ENCODE assay signal across 9 cellular contexts in the genomic region with DNA sequence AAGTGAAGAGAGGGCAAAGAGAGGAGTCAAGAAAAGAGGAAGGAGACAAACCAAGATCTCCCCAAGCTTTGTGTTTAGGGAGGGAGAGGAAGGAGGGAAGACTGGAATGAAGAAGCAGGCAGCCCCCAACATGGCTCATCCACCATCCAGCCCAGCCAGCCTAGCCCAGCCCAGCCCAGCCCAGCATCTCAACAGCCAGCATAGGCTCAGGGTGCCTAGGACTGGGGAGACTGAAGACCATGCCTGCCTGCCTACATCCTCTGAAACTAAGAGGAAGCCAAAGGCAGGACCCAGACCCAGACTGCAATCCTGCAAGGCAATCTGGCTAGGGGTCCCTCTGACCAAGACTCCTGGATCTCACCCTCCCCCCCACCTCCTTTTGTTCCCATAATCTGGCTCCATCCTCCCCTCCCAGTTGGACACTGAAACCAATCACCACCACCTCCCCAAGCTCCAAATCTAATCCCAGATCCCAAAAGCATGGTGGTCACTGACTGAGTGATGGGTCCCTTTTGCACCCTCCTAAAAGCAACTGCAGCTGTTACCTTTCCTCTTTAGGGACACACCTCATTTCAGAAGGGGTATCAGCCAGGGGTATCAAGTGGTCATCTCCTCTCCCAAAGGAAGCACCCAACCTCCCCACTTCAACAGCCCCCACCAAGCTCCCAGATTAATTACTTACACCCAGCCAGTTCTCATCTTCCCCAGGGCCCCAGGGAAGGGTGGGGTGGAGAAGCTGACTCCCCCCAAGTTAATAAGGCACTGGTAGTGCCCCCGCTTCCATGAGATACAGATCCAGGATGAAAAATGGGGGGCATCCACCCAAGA. TPM values are rescaled to one million over a fixed set of nuclear protein-coding genes. Genes with fewer than 3 reads are reported as not detected.
DNase-seq lines count a peak whose midpoint lies in the region; ATAC-seq, FAIRE-seq and TF ChIP-seq lines count a peak whose summit lies in the region.
"Had no signal": no experiment of that assay in that cellular context is flagged by ENCODE, and none has a peak within 500 bp of the region (broad histone marks: within the 10 kb centered on the region; RNA-seq: fewer than 3 reads in every experiment).

No MANE protein-coding gene starts in this region.

- ATAC-seq in HG03571 (IDR thresholded peaks at IDR 0.05; ENCODE audit: unreplicated experiment) (no peak), HG02678 (IDR thresholded peaks at IDR 0.05; ENCODE audit: unreplicated experiment) (no peak)

- peak overlapping the region; percentile 78 for H3K9ac ChIP-seq in muscle layer of colon (ENCODE audit: low read length)

- FAIRE-seq in bronchial epithelial cell (lab: Jason Lieb, UNC): no peak
- FAIRE-seq: GM18507 had no signal

- no peak overlapping the region for H3K27ac ChIP-seq in ACC112 (ENCODE audit: low read depth, low read length)
- H3K27ac ChIP-seq in muscle layer of colon (ENCODE audit: low read depth, low read length): peak overlapping the region; percentile 79

- H3K27me3 ChIP-seq in ACC112 (ENCODE audit: insufficient read depth, low read length) (peaks cover 11% of the 10 kb centered on the region), bronchial epithelial cell (ENCODE audit: control insufficient read depth, insufficient read depth, low read length) (peaks cover 3% of the 10 kb centered on the region), muscle layer of colon (ENCODE audit: control insufficient read depth in 1 of 2, insufficient read depth in 2 of 2, low read length in 2 of 2) (no peaks in the 10 kb centered on the region)

- H3K36me3 ChIP-seq in ACC112 (ENCODE audit: insufficient read depth, low read length) (no peaks in the 10 kb centered on the region), bronchial epithelial cell (ENCODE audit: control insufficient read depth, insufficient read depth, low read length) (no peaks in the 10 kb centered on the region), muscle layer of colon (ENCODE audit: insufficient read depth, low read length) (peaks cover 8% of the 10 kb centered on the region)

- no peaks in the 10 kb centered on the region for H3K9me3 ChIP-seq in muscle layer of colon (ENCODE audit: low read length)

- no peak for TF ChIP-seq CTCF in bronchial epithelial cell (IDR thresholded peaks at IDR 0.05; ENCODE audit: insufficient read depth, low read length, severe bottlenecking)

- no peak overlapping the region for H2AFZ ChIP-seq in ACC112 (ENCODE audit: low read length, unreplicated experiment)

- H3K79me2 ChIP-seq in ACC112 (ENCODE audit: control insufficient read depth, insufficient read depth, low read length, unreplicated experiment): no peaks in the 10 kb centered on the region

- H3K4me1 ChIP-seq in ACC112 (ENCODE audit: control insufficient read depth, insufficient read depth, low read length, unreplicated experiment): peaks cover 8% of the 10 kb centered on the region
- peaks cover 41% of the 10 kb centered on the region for H3K4me1 ChIP-seq in muscle layer of colon (ENCODE audit: insufficient read depth, low read length)

- in situ Hi-C loops in KBM-7 (cut with MboI; ENCODE audit: low pct_unique_long_range_greater_than_20kb, low sequenced_read_pairs): no loop called here

- DNase-seq in KBM-7: peak; percentile 50
- no peak for DNase-seq in bronchial epithelial cell (ENCODE audit: low read depth)
- no peak for DNase-seq in hypothalamus (lab: John Stamatoyannopoulos, UW)
- DNase-seq in occipital lobe (lab: John Stamatoyannopoulos, UW): no peak

- H3K4me3 ChIP-seq in ACC112 (ENCODE audit: low read depth, low read length): peak overlapping the region; percentile 84
- H3K4me3 ChIP-seq in bronchial epithelial cell (ENCODE audit: low read depth, low read length): peak overlapping the region; percentile 73
- H3K4me3 ChIP-seq in muscle layer of colon (ENCODE audit: low read depth in 1 of 2, low read length in 2 of 2): peak overlapping the region; percentile 80 to 94

RNA-seq across cellular contexts. Expression of a gene that starts 1.2 kb away (rescaled TPM):
- 18.4 TPM in 2 replicates for total RNA-seq in bronchial epithelial cell
- 101 TPM for total RNA-seq in occipital lobe

RNA-seq across cellular contexts. Expression of a gene that starts 19.5 kb away (rescaled TPM):
- 0.26 and 0.64 TPM in 2 replicates for total RNA-seq in bronchial epithelial cell
- 0.78 TPM for total RNA-seq in occipital lobe

RNA-seq across cellular contexts. Expression of a gene that starts 48.3 kb away (rescaled TPM):
- total RNA-seq in bronchial epithelial cell (not detected in 2 replicates), occipital lobe (not detected)

RNA-seq across cellular contexts. Expression of a gene that starts 51.7 kb away (rescaled TPM):
- 7.6 and 9.2 TPM in 2 replicates for total RNA-seq in bronchial epithelial cell
- 11.4 TPM for total RNA-seq in occipital lobe

RNA-seq across cellular contexts. Expression of a gene that starts 55.7 kb away (rescaled TPM):
- total RNA-seq in bronchial epithelial cell (18.9 and 20.3 TPM in 2 replicates), occipital lobe (22.8 TPM)
